In genomic region chr16:5487728-5488127, GRCh38 we compare ENCODE assay signal across 23 cellular contexts.
"Had no signal": no experiment of that assay in that cellular context is flagged by ENCODE, and none has a peak within 500 bp of the region (broad histone marks: within the 10 kb centered on the region; RNA-seq: fewer than 3 reads in every experiment).

No MANE protein-coding gene starts in this region.

- FAIRE-seq: colon, endothelial cell of umbilical vein, islet of Langerhans, keratinocyte had no signal

- H3K27ac ChIP-seq: coronary artery, dorsolateral prefrontal cortex, esophagus squamous epithelium, gastrocnemius medialis, heart right ventricle, left lung, lower lobe of right lung had no signal

- H3K4me3 ChIP-seq: coronary artery, dorsolateral prefrontal cortex, esophagus squamous epithelium, gastrocnemius medialis, heart right ventricle, left lung, lower lobe of right lung, mucosa of descending colon had no signal

- H3K9me3 ChIP-seq: esophagus squamous epithelium, gastrocnemius medialis, heart right ventricle, left lung, lower lobe of right lung, mucosa of descending colon had no signal

- H3K36me3 ChIP-seq: esophagus squamous epithelium, gastrocnemius medialis, heart right ventricle, left lung, lower lobe of right lung had no signal

- ATAC-seq: gastrocnemius medialis, heart right ventricle, left cardiac atrium, left lung, left ventricle myocardium superior, lower lobe of right lung, mucosa of descending colon had no signal

- H3K27me3 ChIP-seq: gastrocnemius medialis had no signal

- DNase-seq: dermis blood vessel endothelial cell; dorsolateral prefrontal cortex; effector CD4-positive, alpha-beta T cell; effector memory CD4-positive, alpha-beta T cell; esophagus squamous epithelium; foreskin fibroblast; foreskin melanocyte; gastrocnemius medialis; glutamatergic neuron; head of caudate nucleus; heart right ventricle; hippocampal formation; left cardiac atrium; left lung; left ventricle myocardium superior; lower lobe of right lung; mesenchymal stem cell; mucosa of descending colon had no signal

- H3K4me1 ChIP-seq: esophagus squamous epithelium, gastrocnemius medialis, heart right ventricle, left lung, lower lobe of right lung had no signal
